Comparison of ENCODE assay signal across 1 cellular context in genomic region chr1:26111530-26112406, GRCh38.
A peak's percentile ranks its signal among the peaks of the same experiment; 100 is the strongest.
TF ChIP-seq lines count a peak whose summit lies in the region.

TSS of gene PDIK1L (plus strand) at chr1:26111824. CDS start at chr1:26114309, 2,485 bp downstream.

TF ChIP-seq in HepG2, 621 proteins besides CTCF, POLR2A, EP300 and RAD21 (continued from another document and continues in another):
- TF ChIP-seq ZBTB4 (CRISPR knock-in tag; IDR thresholded peaks at IDR 0.05; ENCODE audit: borderline replicate concordance), result 0 out of 2 replicates have a peak, but pooled peaks have one; percentile 56
- TF ChIP-seq, protein P1, sequence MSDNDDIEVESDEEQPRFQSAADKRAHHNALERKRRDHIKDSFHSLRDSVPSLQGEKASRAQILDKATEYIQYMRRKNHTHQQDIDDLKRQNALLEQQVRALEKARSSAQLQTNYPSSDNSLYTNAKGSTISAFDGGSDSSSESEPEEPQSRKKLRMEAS (IDR thresholded peaks at IDR 0.05), result peak; percentile 44; the same call in 1 of the 2 replicates
- peak; percentile 80 for TF ChIP-seq RNF2 (conservative IDR thresholded peaks at IDR 0.05; ENCODE audit: low read depth)
- TF ChIP-seq REST (IDR thresholded peaks at IDR 0.05; ENCODE audit: borderline replicate concordance in 1 of 2, low read depth in 1 of 2, low read length in 2 of 2), result peak in 1 of 2 experiments; percentile 42; a peak in 1 of 4 replicates
- no peak for TF ChIP-seq PCBP2 (optimal IDR thresholded peaks at IDR 0.05; ENCODE audit: low read depth, low read length, poor library complexity, severe bottlenecking)
- 0 out of 2 replicates have a peak, but pooled peaks have one; percentile 37 for TF ChIP-seq ZKSCAN8 (CRISPR knock-in tag; IDR thresholded peaks at IDR 0.05; ENCODE audit: borderline replicate concordance)
- TF ChIP-seq, protein P2, sequence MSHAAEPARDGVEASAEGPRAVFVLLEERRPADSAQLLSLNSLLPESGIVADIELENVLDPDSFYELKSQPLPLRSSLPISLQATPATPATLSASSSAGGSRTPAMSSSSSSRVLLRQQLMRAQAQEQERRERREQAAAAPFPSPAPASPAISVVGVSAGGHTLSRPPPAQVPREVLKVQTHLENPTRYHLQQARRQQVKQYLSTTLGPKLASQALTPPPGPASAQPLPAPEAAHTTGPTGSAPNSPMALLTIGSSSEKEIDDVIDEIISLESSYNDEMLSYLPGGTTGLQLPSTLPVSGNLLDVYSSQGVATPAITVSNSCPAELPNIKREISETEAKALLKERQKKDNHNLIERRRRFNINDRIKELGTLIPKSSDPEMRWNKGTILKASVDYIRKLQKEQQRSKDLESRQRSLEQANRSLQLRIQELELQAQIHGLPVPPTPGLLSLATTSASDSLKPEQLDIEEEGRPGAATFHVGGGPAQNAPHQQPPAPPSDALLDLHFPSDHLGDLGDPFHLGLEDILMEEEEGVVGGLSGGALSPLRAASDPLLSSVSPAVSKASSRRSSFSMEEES (CRISPR knock-in tag; IDR thresholded peaks at IDR 0.05), result no peak
- TF ChIP-seq DZIP1 (CRISPR knock-in tag; IDR thresholded peaks at IDR 0.05), result peak; percentile 73; the same call in 1 of the 2 replicates
- TF ChIP-seq, protein P3, sequence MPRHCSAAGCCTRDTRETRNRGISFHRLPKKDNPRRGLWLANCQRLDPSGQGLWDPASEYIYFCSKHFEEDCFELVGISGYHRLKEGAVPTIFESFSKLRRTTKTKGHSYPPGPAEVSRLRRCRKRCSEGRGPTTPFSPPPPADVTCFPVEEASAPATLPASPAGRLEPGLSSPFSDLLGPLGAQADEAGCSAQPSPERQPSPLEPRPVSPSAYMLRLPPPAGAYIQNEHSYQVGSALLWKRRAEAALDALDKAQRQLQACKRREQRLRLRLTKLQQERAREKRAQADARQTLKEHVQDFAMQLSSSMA (CRISPR knock-in tag; IDR thresholded peaks at IDR 0.05), result 0 out of 2 replicates have a peak, but pooled peaks have one; percentile 22
- TF ChIP-seq HCFC1 (IDR thresholded peaks at IDR 0.05; ENCODE audit: low read depth, low read length), result peak; percentile 53; the same call in 1 of the 2 replicates
- TF ChIP-seq RFX5 (IDR thresholded peaks at IDR 0.05; ENCODE audit: low read depth, low read length), result peak; percentile 65; the same call in 1 of the 2 replicates
- peak; percentile 77 for TF ChIP-seq ZNF883 (CRISPR knock-in tag; IDR thresholded peaks at IDR 0.05; ENCODE audit: not compliant biosample characterization)
- TF ChIP-seq ZNF589 (CRISPR knock-in tag; conservative IDR thresholded peaks at IDR 0.05), result no peak
- peak; percentile 82; the same call in 1 of the 2 replicates for TF ChIP-seq MAZ (IDR thresholded peaks at IDR 0.05; ENCODE audit: borderline replicate concordance, low read depth, low read length)
- no peak; the same call in 1 of the 2 replicates for TF ChIP-seq MAZ (CRISPR knock-in tag; IDR thresholded peaks at IDR 0.05; ENCODE audit: low read depth)
- TF ChIP-seq, protein P4, sequence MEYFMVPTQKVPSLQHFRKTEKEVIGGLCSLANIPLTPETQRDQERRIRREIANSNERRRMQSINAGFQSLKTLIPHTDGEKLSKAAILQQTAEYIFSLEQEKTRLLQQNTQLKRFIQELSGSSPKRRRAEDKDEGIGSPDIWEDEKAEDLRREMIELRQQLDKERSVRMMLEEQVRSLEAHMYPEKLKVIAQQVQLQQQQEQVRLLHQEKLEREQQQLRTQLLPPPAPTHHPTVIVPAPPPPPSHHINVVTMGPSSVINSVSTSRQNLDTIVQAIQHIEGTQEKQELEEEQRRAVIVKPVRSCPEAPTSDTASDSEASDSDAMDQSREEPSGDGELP (IDR thresholded peaks at IDR 0.05; ENCODE audit: borderline replicate concordance, low read depth), result no peak; the same call in 1 of the 2 replicates
- TF ChIP-seq, protein P5, sequence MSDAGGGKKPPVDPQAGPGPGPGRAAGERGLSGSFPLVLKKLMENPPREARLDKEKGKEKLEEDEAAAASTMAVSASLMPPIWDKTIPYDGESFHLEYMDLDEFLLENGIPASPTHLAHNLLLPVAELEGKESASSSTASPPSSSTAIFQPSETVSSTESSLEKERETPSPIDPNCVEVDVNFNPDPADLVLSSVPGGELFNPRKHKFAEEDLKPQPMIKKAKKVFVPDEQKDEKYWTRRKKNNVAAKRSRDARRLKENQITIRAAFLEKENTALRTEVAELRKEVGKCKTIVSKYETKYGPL (CRISPR knock-in tag; IDR thresholded peaks at IDR 0.05), result no peak
- no peak for TF ChIP-seq NFATC3 (CRISPR knock-in tag; IDR thresholded peaks at IDR 0.05)
- TF ChIP-seq ELF1 (CRISPR knock-in tag; IDR thresholded peaks at IDR 0.05), result no peak
- peak; percentile 17; the same call in 1 of the 2 replicates for TF ChIP-seq KDM5B (CRISPR knock-in tag; IDR thresholded peaks at IDR 0.05; ENCODE audit: borderline replicate concordance)
- TF ChIP-seq HDAC2 (CRISPR knock-in tag; IDR thresholded peaks at IDR 0.05), result peak; percentile 62; the same call in 1 of the 2 replicates
- TF ChIP-seq PAF1 (CRISPR knock-in tag; IDR thresholded peaks at IDR 0.05), result no peak
- peak; percentile 62; the same call in 1 of the 2 replicates for TF ChIP-seq NRL (CRISPR knock-in tag; IDR thresholded peaks at IDR 0.05; ENCODE audit: borderline replicate concordance)
- peak; percentile 95 for TF ChIP-seq HMGXB3 (CRISPR knock-in tag; IDR thresholded peaks at IDR 0.05; ENCODE audit: borderline replicate concordance)
- peak; percentile 59; the same call in 1 of the 2 replicates for TF ChIP-seq ZNF350 (CRISPR knock-in tag; IDR thresholded peaks at IDR 0.05; ENCODE audit: borderline replicate concordance, low read depth)
- TF ChIP-seq SATB2 (CRISPR knock-in tag; IDR thresholded peaks at IDR 0.05), result 0 out of 2 replicates have a peak, but pooled peaks have one; percentile 33
- TF ChIP-seq ZNF274 (CRISPR knock-in tag; IDR thresholded peaks at IDR 0.05), result peak; percentile 88; the same call in 1 of the 2 replicates
- TF ChIP-seq SRSF1 (optimal IDR thresholded peaks at IDR 0.05; ENCODE audit: low read depth, low read length), result no peak
- no peak for TF ChIP-seq MBD4 (IDR thresholded peaks at IDR 0.05; ENCODE audit: borderline replicate concordance, low read length)
- TF ChIP-seq YY1 (IDR thresholded peaks at IDR 0.05; ENCODE audit: insufficient read depth, insufficient replicate concordance, low read depth, low read length), result peak; percentile 94
- TF ChIP-seq FOXO1 (CRISPR knock-in tag; IDR thresholded peaks at IDR 0.05), result peak; percentile 41
- no peak for TF ChIP-seq ATF5 (CRISPR knock-in tag; IDR thresholded peaks at IDR 0.05; ENCODE audit: low read depth)
- TF ChIP-seq ZNF703 (CRISPR knock-in tag; IDR thresholded peaks at IDR 0.05; ENCODE audit: borderline replicate concordance), result no peak
- TF ChIP-seq LBX2 (CRISPR knock-in tag; IDR thresholded peaks at IDR 0.05; ENCODE audit: borderline replicate concordance), result no peak
